ENCODE assay signal across 8 cellular contexts in genomic region chrX:124406294-124407013, GRCh38.
DNase-seq lines count a peak whose midpoint lies in the region.

No MANE protein-coding gene starts in this region.

- H3K27me3 ChIP-seq in H7 (ENCODE audit: control insufficient read depth, insufficient read depth, low read length), result no peaks in the 10 kb centered on the region

- H3K36me3 Mint-ChIP-seq in T-helper 2 cell treated with Interferon-gamma antibody and Interleukin-4, amounts not matched to agents 5 μg/mL and 100 μg/mL, for 36 hours (ENCODE audit: low read depth), result no peaks in the 10 kb centered on the region

- H3K4me3 ChIP-seq in H7 (ENCODE audit: insufficient read depth, low read depth, low read length), result no peak overlapping the region

- no peak overlapping the region for H3K27ac Mint-ChIP-seq in T-helper 2 cell treated with Interferon-gamma antibody and Interleukin-4, amounts not matched to agents 5 μg/mL and 100 μg/mL, for 36 hours

- peaks cover 2% of the 10 kb centered on the region for H3K4me1 Mint-ChIP-seq in T-helper 2 cell treated with Interferon-gamma antibody and Interleukin-4, amounts not matched to agents 5 μg/mL and 100 μg/mL, for 36 hours (ENCODE audit: low read depth)

- DNase-seq in GM04504 (ENCODE audit: low read depth), result peak; percentile 39
- peak; percentile 64 for DNase-seq in H7
- peak; percentile 30 for DNase-seq in MV-4-11 (lab: John Stamatoyannopoulos, UW)
- peak; percentile 61 for DNase-seq in T-helper 2 cell treated with Interferon-gamma antibody and Interleukin-4, amounts not matched to agents 5 μg/mL and 100 μg/mL, for 36 hours (ENCODE audit: low spot score)
- DNase-seq in anterior cingulate cortex (lab: John Stamatoyannopoulos, UW), result peak in 40 of 58 donors; percentile 0 to 45 (median 4)
- DNase-seq in iPS-NIHi11 (ENCODE audit: low spot score), result peak; percentile 64
- peak; percentile 23 to 25 for DNase-seq in stimulated activated CD4-positive, alpha-beta T cell treated with anti-CD3 and anti-CD28 coated beads, Interleukin-1b, Interleukin-23, amount 100 ng/mL, for 1 hour (ENCODE audit: low read depth in 2 of 2)
- DNase-seq in middle frontal gyrus (ENCODE audit: extremely low spot score, low spot score), result no peak

- H3K4me3 Mint-ChIP-seq in T-helper 2 cell treated with Interferon-gamma antibody and Interleukin-4, amounts not matched to agents 5 μg/mL and 100 μg/mL, for 36 hours, result no peak overlapping the region

- H3K9me3 Mint-ChIP-seq in T-helper 2 cell treated with Interferon-gamma antibody and Interleukin-4, amounts not matched to agents 5 μg/mL and 100 μg/mL, for 36 hours, result no peaks in the 10 kb centered on the region

- no peaks in the 10 kb centered on the region for H3K27me3 Mint-ChIP-seq in T-helper 2 cell treated with Interferon-gamma antibody and Interleukin-4, amounts not matched to agents 5 μg/mL and 100 μg/mL, for 36 hours (ENCODE audit: low read depth)

- H3K36me3 ChIP-seq in H7 (replicated peaks; ENCODE audit: control insufficient read depth, insufficient read depth, low read length), result no peaks in the 10 kb centered on the region
